ENCODE assay signal across 8 cellular contexts in genomic region chr19:40799558-40800338, GRCh38. TPM values are rescaled to one million over a fixed set of nuclear protein-coding genes. Genes with fewer than 3 reads are reported as not detected.
DNase-seq lines count a peak whose midpoint lies in the region; ATAC-seq and TF ChIP-seq lines count a peak whose summit lies in the region.

No MANE protein-coding gene starts in this region.

- peaks cover 47% of the 10 kb centered on the region for H3K36me3 Mint-ChIP-seq in CD4-positive, alpha-beta T cell (ENCODE audit: low read depth)

- DNase-seq in CD4-positive, alpha-beta T cell = peak in 1 of 10 experiments; percentile 39
- DNase-seq in HEK293T (ENCODE audit: extremely low spot score) (peak; percentile 33), cardiac septum (ENCODE audit: low spot score) (peak; percentile 87), psoas muscle (peak; percentile 60 to 76), COR-L47 (lab: John Stamatoyannopoulos, UW) (no peak)
- peak; percentile 50 to 56 for DNase-seq in activated T-cell treated with anti-CD3 and anti-CD28 coated beads, Interleukin-2, amount 50 U/mL, for 48 hours
- no peak for DNase-seq in stimulated activated CD4-positive, alpha-beta T cell treated with anti-CD3 and anti-CD28 coated beads, Interleukin-2, amount 100 ng/mL, for 48 hours

- peak overlapping the region; percentile 95 for H3K4me3 ChIP-seq in psoas muscle

- H3K4me1 Mint-ChIP-seq in CD4-positive, alpha-beta T cell (ENCODE audit: low read depth) = peaks cover 58% of the 10 kb centered on the region

- peak overlapping the region; percentile 92 for H3K27ac Mint-ChIP-seq in CD4-positive, alpha-beta T cell

- 5 to 12% (median 6%) methylated on average over 19 to 40 of the region's 40 CpGs for WGBS in psoas muscle, 3 donors

- peaks cover 0 to 14% of the 10 kb centered on the region in 2 donors for H3K36me3 ChIP-seq in psoas muscle (ENCODE audit: insufficient read depth in 1 of 2, low read depth in 1 of 2)

- no peaks in the 10 kb centered on the region for H3K27me3 Mint-ChIP-seq in CD4-positive, alpha-beta T cell

- no peak for TF ChIP-seq CTCF in CD4-positive, alpha-beta T cell (IDR thresholded peaks at IDR 0.05)
- no peak for TF ChIP-seq CTCF in psoas muscle (IDR thresholded peaks at IDR 0.05)

- peak overlapping the region; percentile 96 for H3K4me3 Mint-ChIP-seq in CD4-positive, alpha-beta T cell

- intact Hi-C loops in CD4-positive, alpha-beta T cell (cut with DNase I, micrococcal nuclease) = loop anchor here (1.0 to 5.0 kb wide), 4 partner anchors 49 to 187 kb away; partner anchors contain the start of genes ACTMAP (in 1 of the 2), COQ8B (in 1 of the 2) and ITPKC (in 1 of the 2)
- intact Hi-C loops in cardiac septum (cut with DNase I) (loop anchor here (2.0 kb wide), 1 partner anchor 137 kb away; no protein-coding TSS in a partner anchor), psoas muscle (cut with DNase I) (loop anchor here (5.0 to 10.0 kb wide), 3 partner anchors 47 to 137 kb away; partner anchors contain the start of genes ACTMAP (in 1 of the 2) and SNRPA (in 1 of the 2))

- POLR2A ChIA-PET in CD4-positive, alpha-beta T cell (lab: Charles Lee) = interaction anchor here (0.6 to 6.9 kb wide), 12 partner anchors 8 to 464 kb away, joined by 3 to 198 read pairs (median 8); partner anchors contain the start of genes ACTMAP, BLVRB, COQ8B and HNRNPUL1
- POLR2A ChIA-PET in HEK293T (lab: Yijun Ruan, JAX) = interaction anchor here (4.1 to 5.2 kb wide), 2 partner anchors 22 to 50 kb away, joined by 25 to 32 read pairs; partner anchors contain the start of genes ACTMAP, RAB4B and SNRPA

- ATAC-seq in CD4-positive, alpha-beta T cell (ENCODE audit: poor library complexity) = no peak
- peak in 1 of 4 donors; percentile 3 for ATAC-seq in psoas muscle
- no peak for ATAC-seq in HG03139 (IDR thresholded peaks at IDR 0.05; ENCODE audit: unreplicated experiment)

- no peaks in the 10 kb centered on the region for H3K27me3 ChIP-seq in CD4-positive, alpha-beta T cell (ENCODE audit: control insufficient read depth, insufficient read depth, low read length)
- H3K27me3 ChIP-seq in psoas muscle (ENCODE audit: insufficient read depth in 3 of 3, low read length in 2 of 3) = no peaks in the 10 kb centered on the region

- CTCF ChIA-PET in CD4-positive, alpha-beta T cell (lab: Charles Lee) = interaction anchor here (1.5 to 1.8 kb wide), 3 partner anchors 20 to 137 kb away, joined by 4 to 7 read pairs (median 7); no protein-coding TSS in a partner anchor
- CTCF ChIA-PET in HEK293T (lab: Yijun Ruan, JAX) = no interaction called here

- peak overlapping the region; percentile 71 for H3K27ac ChIP-seq in CD4-positive, alpha-beta T cell (ENCODE audit: low read depth, low read length)
- H3K27ac ChIP-seq in psoas muscle = peak overlapping the region; percentile 89

- H3K9me3 Mint-ChIP-seq in CD4-positive, alpha-beta T cell = no peaks in the 10 kb centered on the region

- no peaks in the 10 kb centered on the region for H3K9me3 ChIP-seq in CD4-positive, alpha-beta T cell (ENCODE audit: control insufficient read depth, low read length)
- H3K9me3 ChIP-seq in psoas muscle = no peaks in the 10 kb centered on the region

- H3K4me1 ChIP-seq in psoas muscle = peaks cover 48% of the 10 kb centered on the region

TF ChIP-seq in HEK293T, 16 proteins besides CTCF, POLR2A, EP300 and RAD21:
- no peak for TF ChIP-seq TARDBP (IDR thresholded peaks at IDR 0.05)
- TF ChIP-seq SUZ12 (IDR thresholded peaks at IDR 0.05) = no peak
- no peak for TF ChIP-seq FOXM1 (IDR thresholded peaks at IDR 0.05; ENCODE audit: borderline replicate concordance)
- no peak for TF ChIP-seq L3MBTL2 (conservative IDR thresholded peaks at IDR 0.05)
- TF ChIP-seq HDGF (IDR thresholded peaks at IDR 0.05; ENCODE audit: borderline replicate concordance) = no peak
- no peak for TF ChIP-seq ARNT (IDR thresholded peaks at IDR 0.05)

RNA-seq across cellular contexts. Expression of gene EGLN2, which starts 0.8 kb away (rescaled TPM):
- 100 to 1,000 TPM; 150 to 151 TPM for total RNA-seq in CD4-positive, alpha-beta T cell
- total RNA-seq in cardiac septum (48.4 TPM), psoas muscle (10 to 100 TPM; 34.9 to 42.9 (median 38.9) TPM)
- polyA plus RNA-seq in psoas muscle = 10 to 100 TPM; 45.8 to 67.6 (median 50.0) TPM

RNA-seq across cellular contexts. Expression of gene RAB4B, which starts 21.7 kb away (rescaled TPM):
- 10 to 100 TPM; 26.6 to 26.9 TPM for total RNA-seq in CD4-positive, alpha-beta T cell
- 16.9 TPM for total RNA-seq in cardiac septum
- 10 to 100 TPM in 3 of 4 donors, 1 to 10 TPM in 1; 8.2 to 14.5 (median 13.9) TPM for total RNA-seq in psoas muscle
- polyA plus RNA-seq in psoas muscle = 10 to 100 TPM; 19.2 to 28.7 (median 23.4) TPM

RNA-seq across cellular contexts. Expression of gene MIA, which starts 24.4 kb away (rescaled TPM):
- total RNA-seq in CD4-positive, alpha-beta T cell = not detected
- 1.00 TPM for total RNA-seq in cardiac septum
- 1 to 10 TPM in 1 of 4 donors, not detected in 3; 1.3 TPM for total RNA-seq in psoas muscle
- under 1 TPM in 2 of 3 donors, not detected in 1; 0.38 to 0.77 TPM for polyA plus RNA-seq in psoas muscle

RNA-seq across cellular contexts. Expression of gene SNRPA, which starts 48.7 kb away (rescaled TPM):
- 10 to 100 TPM; 60.3 to 76.7 TPM for total RNA-seq in CD4-positive, alpha-beta T cell
- total RNA-seq in cardiac septum = 32.9 TPM
- total RNA-seq in psoas muscle = 10 to 100 TPM; 27.5 to 43.6 (median 33.5) TPM
- 10 to 100 TPM; 21.5 to 34.2 (median 22.5) TPM for polyA plus RNA-seq in psoas muscle

RNA-seq across cellular contexts. Expression of gene ACTMAP, which starts 49.5 kb away (rescaled TPM):
- 1 to 10 TPM; 3.9 to 5.7 TPM for total RNA-seq in CD4-positive, alpha-beta T cell
- total RNA-seq in cardiac septum = 9.2 TPM
- total RNA-seq in psoas muscle = 10 to 100 TPM in 2 of 4 donors, 1 to 10 TPM in 2; 6.7 to 13.3 (median 9.6) TPM
- polyA plus RNA-seq in psoas muscle = 1 to 10 TPM; 5.1 to 8.9 (median 6.6) TPM

Comparison
In these comparisons a context has a peak if more than half of its experiments do, and no peak if none do; other contexts are left out.
1. DNase-seq: peak in HEK293T (single experiment), activated T-cell treated with anti-CD3 and anti-CD28 coated beads, Interleukin-2, amount 50 U/mL, for 48 hours (2 of 2), cardiac septum (single experiment) and psoas muscle (2 of 2); none in COR-L47 (single experiment) and stimulated activated CD4-positive, alpha-beta T cell treated with anti-CD3 and anti-CD28 coated beads, Interleukin-2, amount 100 ng/mL, for 48 hours (0 of 2).